ENCODE assay signal across 8 cellular contexts in genomic region chr10:71727429-71728217, GRCh38. TPM values are rescaled to one million over a fixed set of nuclear protein-coding genes. Genes with fewer than 3 reads are reported as not detected.
A peak's percentile ranks its signal among the peaks of the same experiment; 100 is the strongest.
DNase-seq lines count a peak whose midpoint lies in the region; ATAC-seq and TF ChIP-seq lines count a peak whose summit lies in the region.

No MANE protein-coding gene starts in this region.

- H3K79me2 ChIP-seq in trophoblast cell (ENCODE audit: control insufficient read depth, insufficient read depth, low read length, poor library complexity) = no peaks in the 10 kb centered on the region

- no peaks in the 10 kb centered on the region for H3K79me1 ChIP-seq in trophoblast cell (ENCODE audit: low read length)

- no peak overlapping the region for H2BK5ac ChIP-seq in trophoblast cell (ENCODE audit: low read depth, low read length, poor library complexity)

- TF ChIP-seq CTCF in endodermal cell (conservative IDR thresholded peaks at IDR 0.05) = no peak

- H3K4me3 Mint-ChIP-seq in activated CD4-positive, alpha-beta T cell treated with anti-CD3 and anti-CD28 coated beads for 36 hours = peak overlapping the region; percentile 36
- H3K4me3 Mint-ChIP-seq in endodermal cell = no peak overlapping the region

- no peak overlapping the region for H3K4me2 ChIP-seq in trophoblast cell (ENCODE audit: low read length)

- H2BK120ac ChIP-seq in trophoblast cell (ENCODE audit: insufficient read depth, low read length, poor library complexity) = no peak overlapping the region

- H3K36me3 Mint-ChIP-seq in activated CD4-positive, alpha-beta T cell treated with anti-CD3 and anti-CD28 coated beads for 36 hours (ENCODE audit: low read depth) = peaks cover 12% of the 10 kb centered on the region
- H3K36me3 Mint-ChIP-seq in endodermal cell (ENCODE audit: low read depth) = no peaks in the 10 kb centered on the region

- intact Hi-C loops in activated CD4-positive, alpha-beta T cell treated with anti-CD3 and anti-CD28 coated beads for 36 hours (cut with DNase I, micrococcal nuclease) = loop anchor here in 1 of 2 experiments (1.0 to 5.0 kb wide), 3 partner anchors 9 to 570 kb away; partner anchors contain the start of gene SPOCK2

- H3K36me3 ChIP-seq in endodermal cell (ENCODE audit: control insufficient read depth, insufficient read depth, low read length) (no peaks in the 10 kb centered on the region), trophoblast cell (ENCODE audit: control insufficient read depth in 1 of 2, insufficient read depth in 2 of 2, low read length in 2 of 2) (no peaks in the 10 kb centered on the region)

- H3K9me3 ChIP-seq in endodermal cell (ENCODE audit: control insufficient read depth, low read length) (no peaks in the 10 kb centered on the region), trophoblast cell (ENCODE audit: insufficient read depth, low read depth, low read length) (no peaks in the 10 kb centered on the region)

- no peak overlapping the region for H3K4ac ChIP-seq in trophoblast cell (ENCODE audit: low read depth, low read length)

- CTCF ChIA-PET in activated CD4-positive, alpha-beta T cell treated with anti-CD3 and anti-CD28 coated beads for 36 hours (lab: Charles Lee) = interaction anchor here (1.1 to 2.0 kb wide), 12 partner anchors 10 to 45 kb away, joined by 3 to 11 read pairs (median 5); no protein-coding TSS in a partner anchor
- CTCF ChIA-PET in HEK293T (lab: Yijun Ruan, JAX) = interaction anchor here (1.2 to 1.3 kb wide), 2 partner anchors 10 to 29 kb away, joined by 3 to 4 read pairs; no protein-coding TSS in a partner anchor

- no peak overlapping the region for H2AK5ac ChIP-seq in trophoblast cell (ENCODE audit: low read length)

- WGBS in endodermal cell (ENCODE audit: insufficient coverage in 1 of 2, insufficient read length in 1 of 2), 2 experiments = 84 to 89% methylated on average over 5 to 12 of the region's 12 CpGs
- WGBS in trophoblast cell (ENCODE audit: extremely low coverage, insufficient coverage, insufficient read length) = no CpG with 5 or more reads among the region's 12 CpGs

- peak overlapping the region; percentile 96 for H3K27ac Mint-ChIP-seq in activated CD4-positive, alpha-beta T cell treated with anti-CD3 and anti-CD28 coated beads for 36 hours
- H3K27ac Mint-ChIP-seq in endodermal cell = no peak overlapping the region

- H3K27ac ChIP-seq in endodermal cell (ENCODE audit: low read depth, low read length) (no peak overlapping the region), trophoblast cell (ENCODE audit: low read depth, low read length) (no peak overlapping the region)

- no peak overlapping the region for H2BK12ac ChIP-seq in trophoblast cell (ENCODE audit: low read length)

- no peaks in the 10 kb centered on the region for H3K27me3 Mint-ChIP-seq in activated CD4-positive, alpha-beta T cell treated with anti-CD3 and anti-CD28 coated beads for 36 hours
- peaks cover 3% of the 10 kb centered on the region for H3K27me3 Mint-ChIP-seq in endodermal cell (ENCODE audit: insufficient read depth)

- H3K4me3 ChIP-seq in endodermal cell (ENCODE audit: low read length) = no peak overlapping the region
- peak overlapping the region; percentile 40 for H3K4me3 ChIP-seq in trophoblast cell (ENCODE audit: low read depth, low read length)

- no peak overlapping the region for H2AFZ ChIP-seq in trophoblast cell (ENCODE audit: insufficient read depth, low read length, poor library complexity)

- POLR2A ChIA-PET in activated CD4-positive, alpha-beta T cell treated with anti-CD3 and anti-CD28 coated beads for 36 hours (lab: Charles Lee) = interaction anchor here (1.2 to 1.9 kb wide), 4 partner anchors 13 to 45 kb away, joined by 3 to 7 read pairs (median 4); partner anchors contain the start of gene VSIR
- POLR2A ChIA-PET in HEK293T (lab: Yijun Ruan, JAX) = no interaction called here

- H3K4me1 ChIP-seq in endodermal cell (ENCODE audit: control insufficient read depth, insufficient read depth, low read length) = peaks cover 4% of the 10 kb centered on the region
- H3K4me1 ChIP-seq in trophoblast cell (ENCODE audit: control insufficient read depth in 1 of 2, insufficient read depth in 2 of 2, low read length in 2 of 2) = peaks cover 6 to 7% of the 10 kb centered on the region in 2 experiments

- no peak overlapping the region for H4K91ac ChIP-seq in trophoblast cell (ENCODE audit: low read depth, low read length)

- H3K23ac ChIP-seq in trophoblast cell (ENCODE audit: low read length) = no peak overlapping the region

- H3K27me3 ChIP-seq in endodermal cell (ENCODE audit: control insufficient read depth, insufficient read depth, low read length, poor library complexity, severe bottlenecking) (no peaks in the 10 kb centered on the region), trophoblast cell (ENCODE audit: insufficient read depth, low read length) (no peaks in the 10 kb centered on the region)

- DNase-seq in GM03348 (ENCODE audit: low spot score) = peak; percentile 45
- DNase-seq in LoVo (ENCODE audit: low spot score) = peak; percentile 2
- DNase-seq in activated CD4-positive, alpha-beta T cell treated with anti-CD3 and anti-CD28 coated beads for 36 hours = peak; percentile 86
- no peak for DNase-seq in endodermal cell
- DNase-seq in trophoblast cell = no peak
- no peak for DNase-seq in NCI-H1105 treated with DMSO at 0.1 percent for 48 hours (lab: John Stamatoyannopoulos, UW)
- DNase-seq in HEK293T (ENCODE audit: extremely low spot score) = no peak

- H3K14ac ChIP-seq in trophoblast cell (ENCODE audit: low read length) = no peak overlapping the region

- peak; percentile 56 for ATAC-seq in GM21619 (IDR thresholded peaks at IDR 0.05; ENCODE audit: unreplicated experiment)
- ATAC-seq in activated CD4-positive, alpha-beta T cell treated with anti-CD3 and anti-CD28 coated beads for 36 hours = peak; percentile 66

- H3K4me1 Mint-ChIP-seq in activated CD4-positive, alpha-beta T cell treated with anti-CD3 and anti-CD28 coated beads for 36 hours = peaks cover 96% of the 10 kb centered on the region
- H3K4me1 Mint-ChIP-seq in endodermal cell = peaks cover 10% of the 10 kb centered on the region

- H3K9ac ChIP-seq in endodermal cell (ENCODE audit: extremely low read depth, low read length, poor library complexity, severe bottlenecking) (peak overlapping the region; percentile 6), trophoblast cell (ENCODE audit: low read length) (no peak overlapping the region)

- no peak overlapping the region for H4K12ac ChIP-seq in trophoblast cell (ENCODE audit: low read depth, low read length)

- H3K18ac ChIP-seq in trophoblast cell (ENCODE audit: low read length) = no peak overlapping the region

- no peak overlapping the region for H4K8ac ChIP-seq in trophoblast cell (ENCODE audit: low read depth, low read length)

- peaks cover 4% of the 10 kb centered on the region for H3K9me3 Mint-ChIP-seq in activated CD4-positive, alpha-beta T cell treated with anti-CD3 and anti-CD28 coated beads for 36 hours (ENCODE audit: low read depth)
- peaks cover under 1% of the 10 kb centered on the region for H3K9me3 Mint-ChIP-seq in endodermal cell

TF ChIP-seq in HEK293T, 16 proteins besides CTCF, POLR2A, EP300 and RAD21:
- TF ChIP-seq ELF4 (IDR thresholded peaks at IDR 0.05) (no peak), NFRKB (IDR thresholded peaks at IDR 0.05) (no peak), TARDBP (IDR thresholded peaks at IDR 0.05) (no peak), HDGF (IDR thresholded peaks at IDR 0.05; ENCODE audit: borderline replicate concordance) (no peak), L3MBTL2 (conservative IDR thresholded peaks at IDR 0.05) (no peak), PKNOX1 (IDR thresholded peaks at IDR 0.05) (no peak), SUZ12 (IDR thresholded peaks at IDR 0.05) (no peak), BHLHE40 (IDR thresholded peaks at IDR 0.05; ENCODE audit: borderline replicate concordance) (no peak), ZNF384 (IDR thresholded peaks at IDR 0.05) (no peak), FOXM1 (IDR thresholded peaks at IDR 0.05; ENCODE audit: borderline replicate concordance) (no peak), ARNT (IDR thresholded peaks at IDR 0.05) (no peak), FOXA1 (IDR thresholded peaks at IDR 0.05) (no peak), FOXK2 (IDR thresholded peaks at IDR 0.05) (no peak), CTBP1 (IDR thresholded peaks at IDR 0.05; ENCODE audit: borderline replicate concordance) (no peak), LEF1 (IDR thresholded peaks at IDR 0.05; ENCODE audit: borderline replicate concordance) (no peak), SP1 (IDR thresholded peaks at IDR 0.05) (no peak)

RNA-seq across cellular contexts. Expression of gene C10orf105, which starts 8.0 kb away (rescaled TPM):
- under 1 TPM; 0.34 to 0.40 TPM for total RNA-seq in activated CD4-positive, alpha-beta T cell treated with anti-CD3 and anti-CD28 coated beads for 36 hours
- total RNA-seq in endodermal cell = under 1 TPM; 0.13 to 0.33 TPM
- polyA plus RNA-seq in endodermal cell (2013, experiment 1 of 2) = 0.64 TPM
- polyA plus RNA-seq in endodermal cell (2013, experiment 2 of 2) = 0.66 TPM
- polyA plus RNA-seq in trophoblast cell (2013) = 0.01 and 0.03 TPM in 2 replicates

RNA-seq across cellular contexts. Expression of gene VSIR, which starts 45.7 kb away (rescaled TPM):
- 100 to 1,000 TPM in 1 of 2 experiments, 10 to 100 TPM in 1; 78.2 to 104 TPM for total RNA-seq in activated CD4-positive, alpha-beta T cell treated with anti-CD3 and anti-CD28 coated beads for 36 hours
- total RNA-seq in endodermal cell = under 1 TPM; 0.07 to 0.68 TPM
- 0.61 TPM for polyA plus RNA-seq in endodermal cell (2013, experiment 1 of 2)
- polyA plus RNA-seq in endodermal cell (2013, experiment 2 of 2) = 0.12 TPM
- polyA plus RNA-seq in trophoblast cell (2013) = 38.2 and 43.6 TPM in 2 replicates

Comparison
In these comparisons a context has a peak if more than half of its experiments do, and no peak if none do; other contexts are left out.
1. DNase-seq: peak in GM03348 (single experiment), LoVo (single experiment) and activated CD4-positive, alpha-beta T cell treated with anti-CD3 and anti-CD28 coated beads for 36 hours (single experiment); none in endodermal cell (single experiment), trophoblast cell (0 of 2), NCI-H1105 treated with DMSO at 0.1 percent for 48 hours (single experiment) and HEK293T (single experiment).
2. RNA of gene VSIR, which starts 45.7 kb away (total RNA-seq): 78.2 to 104 TPM in activated CD4-positive, alpha-beta T cell treated with anti-CD3 and anti-CD28 coated beads for 36 hours; 0.07 to 0.68 TPM in endodermal cell; every median in the first group is over 10 times any median in the second.